ENCODE assay signal across 10 cellular contexts in genomic region chr19:2039082-2039958, GRCh38. TPM values are rescaled to one million over a fixed set of nuclear protein-coding genes. Genes with fewer than 3 reads are reported as not detected.
A peak's percentile ranks its signal among the peaks of the same experiment; 100 is the strongest.
DNase-seq lines count a peak whose midpoint lies in the region; ATAC-seq and TF ChIP-seq lines count a peak whose summit lies in the region.
"Had no signal": no experiment of that assay in that cellular context is flagged by ENCODE, and none has a peak within 500 bp of the region (broad histone marks: within the 10 kb centered on the region; RNA-seq: fewer than 3 reads in every experiment).

No MANE protein-coding gene starts in this region.

- peaks cover 26% of the 10 kb centered on the region for H3K36me3 Mint-ChIP-seq in CD8-positive, alpha-beta T cell
- peaks cover 4% of the 10 kb centered on the region for H3K36me3 Mint-ChIP-seq in endothelial cell (ENCODE audit: low read depth, unreplicated experiment)

- ATAC-seq in CD8-positive, alpha-beta T cell: no peak
- peak in 3 of 4 donors; percentile 4 to 48 (median 7) for ATAC-seq in psoas muscle
- ATAC-seq: body of pancreas had no signal

- H3K27me3 Mint-ChIP-seq in CD8-positive, alpha-beta T cell (ENCODE audit: low read depth): no peaks in the 10 kb centered on the region
- peaks cover 6% of the 10 kb centered on the region for H3K27me3 Mint-ChIP-seq in endothelial cell (ENCODE audit: unreplicated experiment)

- intact Hi-C loops in CD8-positive, alpha-beta T cell (cut with DNase I, micrococcal nuclease): no loop called here
- intact Hi-C loops in esophagus squamous epithelium (cut with DNase I) (no loop called here), psoas muscle (cut with DNase I) (no loop called here)

- no peak for TF ChIP-seq CTCF in CD8-positive, alpha-beta T cell (IDR thresholded peaks at IDR 0.05)
- TF ChIP-seq CTCF in esophagus squamous epithelium (IDR thresholded peaks at IDR 0.05) (no peak), psoas muscle (IDR thresholded peaks at IDR 0.05) (no peak), endothelial cell (IDR thresholded peaks at IDR 0.05; ENCODE audit: unreplicated experiment) (no peak)

- CTCF ChIA-PET in CD8-positive, alpha-beta T cell (lab: Charles Lee): interaction anchor here (1.3 to 1.8 kb wide), 4 partner anchors 10 to 30 kb away, joined by 3 to 5 read pairs (median 4); no protein-coding TSS in a partner anchor

- TF ChIP-seq POLR2A in esophagus squamous epithelium (IDR thresholded peaks at IDR 0.05): no peak

- no peak overlapping the region for H3K27ac ChIP-seq in CD8-positive, alpha-beta T cell (ENCODE audit: low read depth, low read length)
- H3K27ac ChIP-seq in esophagus squamous epithelium (peak overlapping the region in 3 of 4 donors; percentile 96 to 99 (median 96)), psoas muscle (peak overlapping the region; percentile 98)
- H3K27ac ChIP-seq: KMS-11 had no signal

- peak overlapping the region; percentile 55 for H3K27ac Mint-ChIP-seq in CD8-positive, alpha-beta T cell
- H3K27ac Mint-ChIP-seq in endothelial cell (ENCODE audit: unreplicated experiment): no peak overlapping the region

- H3K27me3 ChIP-seq in CD8-positive, alpha-beta T cell (ENCODE audit: insufficient read depth, low read length): no peaks in the 10 kb centered on the region
- H3K27me3 ChIP-seq in NT2/D1 (ENCODE audit: insufficient read depth, insufficient read length): no peaks in the 10 kb centered on the region
- H3K27me3 ChIP-seq in esophagus squamous epithelium: no peaks in the 10 kb centered on the region
- no peaks in the 10 kb centered on the region for H3K27me3 ChIP-seq in psoas muscle (ENCODE audit: insufficient read depth in 3 of 3, low read length in 2 of 3)
- H3K27me3 ChIP-seq: body of pancreas had no signal

- 79 to 80% methylated on average over 9 to 17 of the region's 30 CpGs for WGBS in esophagus squamous epithelium, 2 donors
- WGBS in psoas muscle, 3 donors: 41 to 52% (median 46%) methylated on average over 26 to 30 of the region's 30 CpGs

- no peak overlapping the region for H3K4me3 ChIP-seq in CD8-positive, alpha-beta T cell (ENCODE audit: low read depth, low read length)
- H3K4me3 ChIP-seq in NT2/D1 (ENCODE audit: insufficient read length, low read depth) (no peak overlapping the region), esophagus squamous epithelium (no peak overlapping the region), psoas muscle (peak overlapping the region; percentile 27)
- H3K4me3 ChIP-seq: body of pancreas had no signal

- H3K4me1 ChIP-seq in CD8-positive, alpha-beta T cell (ENCODE audit: insufficient read depth, low read length): peaks cover 46% of the 10 kb centered on the region
- H3K4me1 ChIP-seq in NT2/D1 (ENCODE audit: insufficient read depth, insufficient read length): peaks cover 38% of the 10 kb centered on the region
- H3K4me1 ChIP-seq in esophagus squamous epithelium: peaks cover 36 to 76% (median 45%) of the 10 kb centered on the region in 3 donors
- peaks cover 49% of the 10 kb centered on the region for H3K4me1 ChIP-seq in psoas muscle

- DNase-seq in CD8-positive, alpha-beta T cell: no peak
- DNase-seq in NT2/D1 (ENCODE audit: low read depth, low spot score) (no peak), esophagus squamous epithelium (lab: John Stamatoyannopoulos, UW) (no peak), psoas muscle (peak; percentile 45 to 78), COLO668 (lab: John Stamatoyannopoulos, UW; ENCODE audit: unreplicated experiment) (no peak), endothelial cell (ENCODE audit: low spot score) (no peak), glomerular visceral epithelial cell (ENCODE audit: extremely low spot score) (no peak)
- DNase-seq: activated CD8-positive, alpha-beta memory T cell treated with anti-CD3 and anti-CD28 coated beads, Interleukin-2, amount 50 U/mL, for 4 hours had no signal

- no peak overlapping the region for H3K4me3 Mint-ChIP-seq in CD8-positive, alpha-beta T cell
- H3K4me3 Mint-ChIP-seq in endothelial cell (ENCODE audit: unreplicated experiment): no peak overlapping the region

- peak overlapping the region; percentile 56 for H3K9ac ChIP-seq in NT2/D1 (ENCODE audit: insufficient read length, low read depth)
- H3K9ac ChIP-seq: KMS-11 had no signal

- POLR2A ChIA-PET in CD8-positive, alpha-beta T cell (lab: Charles Lee): interaction anchor here (1.5 kb wide), 1 partner anchor 12 kb away, joined by 5 read pairs; the partner anchor contains the start of gene MKNK2

- H3K36me3 ChIP-seq in CD8-positive, alpha-beta T cell (ENCODE audit: insufficient read depth, low read length): peaks cover 25% of the 10 kb centered on the region
- H3K36me3 ChIP-seq in NT2/D1 (ENCODE audit: insufficient read depth, insufficient read length, low read length): peaks cover 62% of the 10 kb centered on the region
- peaks cover 36 to 64% (median 50%) of the 10 kb centered on the region in 3 donors for H3K36me3 ChIP-seq in esophagus squamous epithelium
- peaks cover 8 to 50% of the 10 kb centered on the region in 2 donors for H3K36me3 ChIP-seq in psoas muscle (ENCODE audit: insufficient read depth in 1 of 2, low read depth in 1 of 2)

- no peaks in the 10 kb centered on the region for H3K9me3 Mint-ChIP-seq in CD8-positive, alpha-beta T cell
- no peaks in the 10 kb centered on the region for H3K9me3 Mint-ChIP-seq in endothelial cell (ENCODE audit: unreplicated experiment)

- no peaks in the 10 kb centered on the region for H3K9me3 ChIP-seq in CD8-positive, alpha-beta T cell (ENCODE audit: low read length)
- no peaks in the 10 kb centered on the region for H3K9me3 ChIP-seq in NT2/D1 (ENCODE audit: insufficient read depth, low read length)
- H3K9me3 ChIP-seq in esophagus squamous epithelium: peaks cover 0 to 12% (median 11%) of the 10 kb centered on the region in 3 donors
- peaks cover 8% of the 10 kb centered on the region for H3K9me3 ChIP-seq in psoas muscle

- H3K4me1 Mint-ChIP-seq in CD8-positive, alpha-beta T cell (ENCODE audit: low read depth): peaks cover 31% of the 10 kb centered on the region
- H3K4me1 Mint-ChIP-seq in endothelial cell (ENCODE audit: unreplicated experiment): peaks cover 3% of the 10 kb centered on the region

RNA-seq across cellular contexts. Expression of gene MKNK2, which starts 11.7 kb away (rescaled TPM):
- 100 to 1,000 TPM; 453 to 455 TPM for total RNA-seq in CD8-positive, alpha-beta T cell
- 100 to 1,000 TPM; 147 to 300 (median 189) TPM for total RNA-seq in esophagus squamous epithelium
- 1,000 to 10,000 TPM in 2 of 4 donors, 100 to 1,000 TPM in 2; 793 to 2,795 (median 946) TPM for total RNA-seq in psoas muscle
- polyA plus RNA-seq in psoas muscle: 1,000 to 10,000 TPM in 2 of 3 donors, 100 to 1,000 TPM in 1; 888 to 1,268 (median 1,190) TPM
- total RNA-seq in endothelial cell (ENCODE audit: unreplicated experiment): 228 TPM

RNA-seq across cellular contexts. Expression of gene BTBD2, which starts 23.8 kb away (rescaled TPM):
- 10 to 100 TPM; 34.5 to 35.5 TPM for total RNA-seq in CD8-positive, alpha-beta T cell
- total RNA-seq in esophagus squamous epithelium (10 to 100 TPM; 42.3 to 79.0 (median 63.8) TPM), psoas muscle (10 to 100 TPM; 56.3 to 68.4 (median 61.9) TPM), endothelial cell (ENCODE audit: unreplicated experiment) (80.5 TPM)
- 10 to 100 TPM; 30.1 to 49.0 (median 36.6) TPM for polyA plus RNA-seq in psoas muscle

RNA-seq across cellular contexts. Expression of gene MOB3A, which starts 56.8 kb away (rescaled TPM):
- 10 to 100 TPM; 76.7 to 80.0 TPM for total RNA-seq in CD8-positive, alpha-beta T cell
- total RNA-seq in esophagus squamous epithelium (10 to 100 TPM; 22.9 to 26.9 (median 23.6) TPM), psoas muscle (10 to 100 TPM in 3 of 4 donors, 1 to 10 TPM in 1; 9.9 to 19.8 (median 17.2) TPM), endothelial cell (ENCODE audit: unreplicated experiment) (88.5 TPM)
- 10 to 100 TPM in 2 of 3 donors, 1 to 10 TPM in 1; 8.3 to 13.5 (median 11.3) TPM for polyA plus RNA-seq in psoas muscle

RNA-seq across cellular contexts. Expression of gene IZUMO4, which starts 57.4 kb away (rescaled TPM):
- 10 to 100 TPM; 11.9 to 15.3 TPM for total RNA-seq in CD8-positive, alpha-beta T cell
- total RNA-seq in esophagus squamous epithelium (10 to 100 TPM in 1 of 4 donors, 1 to 10 TPM in 2, not detected in 1; 3.0 to 11.4 (median 3.2) TPM), psoas muscle (1 to 10 TPM in 3 of 4 donors, under 1 TPM in 1; 0.89 to 2.8 (median 1.4) TPM), endothelial cell (ENCODE audit: unreplicated experiment) (8.9 TPM)
- 1 to 10 TPM in 2 of 3 donors, under 1 TPM in 1; 0.69 to 3.0 (median 2.0) TPM for polyA plus RNA-seq in psoas muscle

Comparison
In these comparisons a context has a peak if more than half of its experiments do, and no peak if none do; other contexts are left out.
1. DNase-seq: peak in psoas muscle (2 of 2); none in CD8-positive, alpha-beta T cell (0 of 7), NT2/D1 (single experiment), esophagus squamous epithelium (single experiment), COLO668 (single experiment), endothelial cell (single experiment) and glomerular visceral epithelial cell (single experiment).